ENCODE assay signal across 19 cellular contexts in genomic region chr9:101443358-101443757, GRCh38. TPM values are rescaled to one million over a fixed set of nuclear protein-coding genes. Genes with fewer than 3 reads are reported as not detected.
DNase-seq lines count a peak whose midpoint lies in the region; ATAC-seq and TF ChIP-seq lines count a peak whose summit lies in the region.
"Had no signal": no experiment of that assay in that cellular context is flagged by ENCODE, and none has a peak within 500 bp of the region (broad histone marks: within the 10 kb centered on the region; RNA-seq: fewer than 3 reads in every experiment).

No MANE protein-coding gene starts in this region.

- H3K4me3 Mint-ChIP-seq in natural killer cell = no peak overlapping the region

- no peak for TF ChIP-seq CTCF in natural killer cell (IDR thresholded peaks at IDR 0.05)

- peaks cover under 1 to 1% of the 10 kb centered on the region in 2 donors for H3K4me1 Mint-ChIP-seq in natural killer cell

- H3K9me3 Mint-ChIP-seq in natural killer cell = peaks cover 0 to 2% of the 10 kb centered on the region in 2 donors

- no peaks in the 10 kb centered on the region for H3K36me3 Mint-ChIP-seq in natural killer cell

- DNase-seq in Ammon's horn (ENCODE audit: low spot score) (peak; percentile 53), NCI-H2107 (lab: John Stamatoyannopoulos, UW) (peak; percentile 62), cerebellar nuclear complex (lab: John Stamatoyannopoulos, UW) (peak; percentile 90 to 96), left lobe of liver (ENCODE audit: low spot score) (peak; percentile 98), natural killer cell (no peak), hepatic stellate cell (ENCODE audit: low spot score) (no peak)
- no peak for DNase-seq in stimulated activated CD4-positive, alpha-beta T cell treated with anti-CD3 and anti-CD28 coated beads, Interleukin-12 subunit alpha, Interleukin-12 subunit beta, amount 100 ng/mL, for 4 hours
- DNase-seq: activated CD8-positive, alpha-beta memory T cell treated with anti-CD3 and anti-CD28 coated beads, Interleukin-2, amount 50 U/mL, for 4 hours; activated naive CD4-positive, alpha-beta T cell treated with anti-CD3 and anti-CD28 coated beads, Interleukin-2, amount 50 U/mL, for 16 hours; spleen; thyroid gland had no signal

- ATAC-seq in left lobe of liver = peak; percentile 73
- no peak for ATAC-seq in natural killer cell
- no peak for ATAC-seq in HG02588 (IDR thresholded peaks at IDR 0.05; ENCODE audit: unreplicated experiment)
- ATAC-seq: A549, left lung had no signal

- H3K27me3 Mint-ChIP-seq in natural killer cell (ENCODE audit: low read depth in 2 of 2) = peaks cover 33 to 65% of the 10 kb centered on the region in 2 donors

- intact Hi-C loops in natural killer cell (cut with micrococcal nuclease) = no loop called here

- no peak overlapping the region for H3K27ac Mint-ChIP-seq in natural killer cell

RNA-seq across cellular contexts. Expression of gene ALDOB, which starts 7.8 kb away (rescaled TPM):
- total RNA-seq in left lobe of liver (4,002 TPM), natural killer cell (not detected)
- total RNA-seq: bronchial epithelial cell, endothelial cell of umbilical vein, glomerular endothelial cell, HT-29, left lung, OCI-LY7, thyroid gland had no signal

RNA-seq across cellular contexts. Expression of gene ZNF189, which starts 44.7 kb away (rescaled TPM):
- total RNA-seq in left lobe of liver (8.3 TPM), natural killer cell (10 to 100 TPM in 1 of 3 donors, 1 to 10 TPM in 2; 6.7 to 11.3 (median 8.7) TPM)

RNA-seq across cellular contexts. Expression of gene MRPL50, which starts 44.9 kb away (rescaled TPM):
- total RNA-seq in left lobe of liver (5.1 TPM), natural killer cell (1 to 10 TPM; 4.4 to 5.9 (median 5.1) TPM)

RNA-seq across cellular contexts. Expression of gene BAAT, which starts 58.6 kb away (rescaled TPM):
- total RNA-seq in left lobe of liver (459 TPM), natural killer cell (not detected)
- total RNA-seq: endothelial cell of umbilical vein, glomerular endothelial cell, thyroid gland had no signal

Comparison
In these comparisons a context has a peak if more than half of its experiments do, and no peak if none do; other contexts are left out.
1. DNase-seq: peak in Ammon's horn (single experiment), NCI-H2107 (single experiment), cerebellar nuclear complex (2 of 2) and left lobe of liver (single experiment); none in natural killer cell (single experiment), hepatic stellate cell (single experiment) and stimulated activated CD4-positive, alpha-beta T cell treated with anti-CD3 and anti-CD28 coated beads, Interleukin-12 subunit alpha, Interleukin-12 subunit beta, amount 100 ng/mL, for 4 hours (single experiment).
2. RNA of gene ALDOB, which starts 7.8 kb away (total RNA-seq): 4,002 TPM in left lobe of liver (single experiment); not detected in natural killer cell; every median in the first group is over 1,000 times any median in the second.